In the genomic region with DNA sequence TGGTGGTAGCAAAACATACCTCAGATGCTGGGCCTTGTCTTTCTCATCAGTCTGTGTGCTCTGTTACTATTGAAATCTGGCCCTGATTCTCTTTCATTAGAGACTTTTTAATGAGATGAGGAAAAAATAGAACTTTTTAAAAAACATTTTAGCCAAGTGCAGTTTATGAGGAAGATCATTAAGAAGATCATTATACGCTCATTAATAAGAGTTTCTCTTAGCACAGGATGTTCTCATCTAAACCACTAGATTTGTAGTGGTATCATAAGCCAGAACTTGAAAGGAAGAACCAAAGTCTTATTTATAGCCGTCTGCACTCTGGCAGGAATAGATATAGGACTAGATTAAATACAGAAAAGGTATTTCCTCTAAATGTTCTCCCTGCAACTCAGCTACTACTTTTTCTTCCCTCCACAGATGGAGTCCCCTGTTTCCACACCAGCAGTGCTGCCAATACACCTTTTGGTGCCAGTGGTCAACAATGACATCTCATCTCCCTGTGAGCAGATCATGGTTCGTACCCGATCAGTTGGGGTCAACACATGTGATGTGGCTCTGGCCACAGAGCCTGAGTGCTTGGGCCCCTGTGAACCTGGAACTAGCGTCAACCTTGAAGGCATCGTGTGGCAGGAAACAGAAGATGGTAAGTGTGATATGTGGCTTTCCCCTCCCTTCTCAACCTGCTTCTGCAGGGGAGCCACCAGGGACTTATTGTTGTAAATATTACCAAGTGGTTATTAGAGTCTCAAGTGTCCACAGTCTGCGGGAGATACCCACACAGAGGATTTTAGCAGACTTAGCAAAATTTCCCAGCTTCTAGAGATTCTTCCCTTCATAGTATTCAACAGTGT, we compare ENCODE assay signal across 8 cellular contexts.
A peak's percentile ranks its signal among the peaks of the same experiment; 100 is the strongest.
DNase-seq lines count a peak whose midpoint lies in the region; ATAC-seq and TF ChIP-seq lines count a peak whose summit lies in the region.

No MANE protein-coding gene starts in this region.

- no peak overlapping the region for H3K18ac ChIP-seq in mesenchymal stem cell (ENCODE audit: low read depth in 1 of 2, low read length in 2 of 2)

- POLR2A ChIA-PET in activated CD4-positive, alpha-beta memory T cell treated with anti-CD3 and anti-CD28 coated beads for 36 hours (lab: Charles Lee) = interaction anchor here (1.0 kb wide), 1 partner anchor 11 kb away, joined by 3 read pairs; no protein-coding TSS in a partner anchor

- H3K4me3 ChIP-seq in mesenchymal stem cell (ENCODE audit: insufficient read depth in 1 of 2, low read depth in 1 of 2, low read length in 2 of 2) (no peak overlapping the region), testis (no peak overlapping the region), tibial nerve (no peak overlapping the region)

- H3K14ac ChIP-seq in mesenchymal stem cell (ENCODE audit: low read length in 2 of 2) = no peak overlapping the region

- H3K23ac ChIP-seq in mesenchymal stem cell (ENCODE audit: low read length in 2 of 2) = no peak overlapping the region

- in situ Hi-C loops in GM13977 (cut with MboI; ENCODE audit: low pct_unique_long_range_greater_than_20kb, low sequenced_read_pairs, unreplicated experiment) = no loop called here

- no peak overlapping the region for H2AFZ ChIP-seq in mesenchymal stem cell (ENCODE audit: low read depth, low read length)

- CTCF ChIA-PET in activated CD4-positive, alpha-beta memory T cell treated with anti-CD3 and anti-CD28 coated beads for 36 hours (lab: Charles Lee) = interaction anchor here (1.1 to 1.6 kb wide), 3 partner anchors 10 to 28 kb away, joined by 3 to 4 read pairs (median 3); no protein-coding TSS in a partner anchor

- peaks cover 13% of the 10 kb centered on the region for H3K36me3 Mint-ChIP-seq in activated CD4-positive, alpha-beta memory T cell treated with anti-CD3 and anti-CD28 coated beads for 36 hours

- peaks cover 88% of the 10 kb centered on the region for H3K4me1 Mint-ChIP-seq in activated CD4-positive, alpha-beta memory T cell treated with anti-CD3 and anti-CD28 coated beads for 36 hours (ENCODE audit: low read depth)

- peak; percentile 46 for DNase-seq in GM13977 (ENCODE audit: low spot score)
- peak; percentile 63 for DNase-seq in activated CD4-positive, alpha-beta memory T cell treated with anti-CD3 and anti-CD28 coated beads for 36 hours
- no peak for DNase-seq in mesenchymal stem cell
- DNase-seq in testis = no peak
- no peak for DNase-seq in tibial nerve (ENCODE audit: low spot score in 2 of 2)
- no peak for DNase-seq in Ammon's horn (ENCODE audit: low spot score)
- no peak for DNase-seq in NCI-H1048 (lab: John Stamatoyannopoulos, UW)

- ATAC-seq in HG02943 (IDR thresholded peaks at IDR 0.05; ENCODE audit: low read depth, unreplicated experiment) = peak; percentile 62

- no peaks in the 10 kb centered on the region for H3K27me3 Mint-ChIP-seq in activated CD4-positive, alpha-beta memory T cell treated with anti-CD3 and anti-CD28 coated beads for 36 hours

- no peak overlapping the region for H3K9ac ChIP-seq in mesenchymal stem cell (ENCODE audit: low read length)

- no peak overlapping the region for H4K91ac ChIP-seq in mesenchymal stem cell (ENCODE audit: low read length)

- H3K4me2 ChIP-seq in mesenchymal stem cell (ENCODE audit: low read length, poor library complexity, severe bottlenecking) = no peak overlapping the region

- no peak overlapping the region for H2AK5ac ChIP-seq in mesenchymal stem cell (ENCODE audit: low read length, severe bottlenecking)

- H3K27ac ChIP-seq in mesenchymal stem cell (ENCODE audit: low read length, poor library complexity, severe bottlenecking) (no peak overlapping the region), testis (peak overlapping the region in 1 of 2 donors; percentile 8), tibial nerve (peak overlapping the region in 1 of 4 donors; percentile 28)

- H3K36me3 ChIP-seq in mesenchymal stem cell (ENCODE audit: control insufficient read depth in 1 of 2, insufficient read depth in 2 of 2, low read depth in 1 of 2, low read length in 2 of 2) (peaks cover 8 to 33% of the 10 kb centered on the region in 2 experiments), testis (ENCODE audit: low read depth, missing control alignments) (no peaks in the 10 kb centered on the region), tibial nerve (peaks cover 0 to 11% (median 0%) of the 10 kb centered on the region in 3 donors)

- peak overlapping the region; percentile 24 for H3K4me3 Mint-ChIP-seq in activated CD4-positive, alpha-beta memory T cell treated with anti-CD3 and anti-CD28 coated beads for 36 hours

- H4K8ac ChIP-seq in mesenchymal stem cell (ENCODE audit: low read length) = peak overlapping the region; percentile 67

- H2BK15ac ChIP-seq in mesenchymal stem cell (ENCODE audit: low read depth, poor library complexity, severe bottlenecking) = no peak overlapping the region

- peaks cover 2% of the 10 kb centered on the region for H3K4me1 ChIP-seq in mesenchymal stem cell (ENCODE audit: control insufficient read depth, insufficient read depth, low read depth, low read length)
- peaks cover 16% of the 10 kb centered on the region for H3K4me1 ChIP-seq in testis
- H3K4me1 ChIP-seq in tibial nerve = peaks cover 0 to 42% (median 14%) of the 10 kb centered on the region in 4 donors

- peak overlapping the region; percentile 90 for H3K27ac Mint-ChIP-seq in activated CD4-positive, alpha-beta memory T cell treated with anti-CD3 and anti-CD28 coated beads for 36 hours

- no peak overlapping the region for H3K4ac ChIP-seq in mesenchymal stem cell (ENCODE audit: low read depth in 1 of 2, low read length in 2 of 2)

- no peaks in the 10 kb centered on the region for H3K9me3 Mint-ChIP-seq in activated CD4-positive, alpha-beta memory T cell treated with anti-CD3 and anti-CD28 coated beads for 36 hours

- H2BK5ac ChIP-seq in mesenchymal stem cell (ENCODE audit: low read depth, low read length, poor library complexity, severe bottlenecking) = no peak overlapping the region

- 87% methylated on average over 4 of the region's 7 CpGs for WGBS in mesenchymal stem cell
- 46 to 68% methylated on average over 7 of the region's 7 CpGs for WGBS in testis, 2 donors
- WGBS in tibial nerve, 2 donors = 77 to 82% methylated on average over 7 of the region's 7 CpGs

- H3K9me3 ChIP-seq in mesenchymal stem cell (ENCODE audit: control insufficient read depth, low read length) (no peaks in the 10 kb centered on the region), testis (no peaks in the 10 kb centered on the region), tibial nerve (no peaks in the 10 kb centered on the region)

- intact Hi-C loops in activated CD4-positive, alpha-beta memory T cell treated with anti-CD3 and anti-CD28 coated beads for 36 hours (cut with micrococcal nuclease) = loop anchor here (2.0 to 5.0 kb wide), 2 partner anchors 26 to 75 kb away; no protein-coding TSS in a partner anchor
- intact Hi-C loops in testis (cut with DNase I; ENCODE audit: low total_unique reads) = no loop called here

- TF ChIP-seq CTCF in GM13977 (IDR thresholded peaks at IDR 0.05; ENCODE audit: extremely low read depth, insufficient read depth, missing control alignments) = no peak
- TF ChIP-seq CTCF in testis (IDR thresholded peaks at IDR 0.05) = no peak
- no peak for TF ChIP-seq CTCF in tibial nerve (IDR thresholded peaks at IDR 0.05)

- H3K27me3 ChIP-seq in mesenchymal stem cell (ENCODE audit: control insufficient read depth in 1 of 2, insufficient read depth in 1 of 2, low read length in 2 of 2) (no peaks in the 10 kb centered on the region), testis (no peaks in the 10 kb centered on the region), tibial nerve (no peaks in the 10 kb centered on the region)

- TF ChIP-seq EP300 in tibial nerve (IDR thresholded peaks at IDR 0.05) = no peak

- peaks cover 23% of the 10 kb centered on the region for H3K79me1 ChIP-seq in mesenchymal stem cell (replicated peaks; ENCODE audit: low read length, poor library complexity, severe bottlenecking)

- no peak overlapping the region for H2BK120ac ChIP-seq in mesenchymal stem cell (ENCODE audit: low read depth, low read length)

- H2BK12ac ChIP-seq in mesenchymal stem cell (ENCODE audit: low read length in 2 of 2) = no peak overlapping the region

- TF ChIP-seq POLR2A in testis (IDR thresholded peaks at IDR 0.05) (no peak), tibial nerve (IDR thresholded peaks at IDR 0.05) (no peak)

Comparison
In these comparisons a context has a peak if more than half of its experiments do, and no peak if none do; other contexts are left out.
1. DNase-seq: peak in GM13977 (single experiment) and activated CD4-positive, alpha-beta memory T cell treated with anti-CD3 and anti-CD28 coated beads for 36 hours (single experiment); none in mesenchymal stem cell (single experiment), testis (single experiment), tibial nerve (0 of 2), Ammon's horn (single experiment) and NCI-H1048 (single experiment).